Comparison of ENCODE assay signal across 8 cellular contexts in genomic region chr7:142459557-142459963, GRCh38.
DNase-seq lines count a peak whose midpoint lies in the region; ATAC-seq and TF ChIP-seq lines count a peak whose summit lies in the region.

No MANE protein-coding gene starts in this region.

- intact Hi-C loops in activated naive CD4-positive, alpha-beta T cell treated with anti-CD3 and anti-CD28 coated beads for 36 hours (cut with micrococcal nuclease): loop anchor here (1.0 kb wide), 5 partner anchors 19 to 128 kb away; no protein-coding TSS in a partner anchor
- intact Hi-C loops in ovary (cut with DNase I): no loop called here

- H3K4me1 Mint-ChIP-seq in activated naive CD4-positive, alpha-beta T cell treated with anti-CD3 and anti-CD28 coated beads for 36 hours (ENCODE audit: low read depth): peaks cover 71% of the 10 kb centered on the region

- no peaks in the 10 kb centered on the region for H3K9me3 Mint-ChIP-seq in activated naive CD4-positive, alpha-beta T cell treated with anti-CD3 and anti-CD28 coated beads for 36 hours

- no peak overlapping the region for H3K4me3 ChIP-seq in effector memory CD4-positive, alpha-beta T cell (ENCODE audit: insufficient read depth, low read depth, low read length, poor library complexity, severe bottlenecking)
- no peak overlapping the region for H3K4me3 ChIP-seq in ovary

- H3K4me1 ChIP-seq in effector memory CD4-positive, alpha-beta T cell (ENCODE audit: control insufficient read depth, insufficient read depth, low read length, poor library complexity, severe bottlenecking): peaks cover 18% of the 10 kb centered on the region
- H3K4me1 ChIP-seq in ovary (ENCODE audit: insufficient read depth): no peaks in the 10 kb centered on the region

- DNase-seq in activated naive CD4-positive, alpha-beta T cell treated with anti-CD3 and anti-CD28 coated beads for 36 hours: peak; percentile 59
- DNase-seq in activated naive CD4-positive, alpha-beta T cell (lab: John Stamatoyannopoulos, UW): no peak
- DNase-seq in HS-27A (ENCODE audit: low read depth) (peak; percentile 82), RPMI8226 (peak; percentile 60), midbrain (lab: John Stamatoyannopoulos, UW) (peak; percentile 50), ovary (no peak)
- no peak for DNase-seq in effector memory CD4-positive, alpha-beta T cell

- peak overlapping the region; percentile 33 for H3K27ac ChIP-seq in effector memory CD4-positive, alpha-beta T cell (ENCODE audit: insufficient read depth, low read length, poor library complexity, severe bottlenecking)
- H3K27ac ChIP-seq in ovary: no peak overlapping the region

- TF ChIP-seq POLR2A in ovary (IDR thresholded peaks at IDR 0.05): no peak

- H3K36me3 Mint-ChIP-seq in activated naive CD4-positive, alpha-beta T cell treated with anti-CD3 and anti-CD28 coated beads for 36 hours (ENCODE audit: low read depth): no peaks in the 10 kb centered on the region

- no peaks in the 10 kb centered on the region for H3K27me3 ChIP-seq in effector memory CD4-positive, alpha-beta T cell (replicated peaks; ENCODE audit: control insufficient read depth, insufficient read depth, low read length, poor library complexity, severe bottlenecking)
- no peaks in the 10 kb centered on the region for H3K27me3 ChIP-seq in ovary

- H3K36me3 ChIP-seq in effector memory CD4-positive, alpha-beta T cell (ENCODE audit: control insufficient read depth, insufficient read depth, low read length): no peaks in the 10 kb centered on the region
- no peaks in the 10 kb centered on the region for H3K36me3 ChIP-seq in ovary

- CTCF ChIA-PET in activated naive CD4-positive, alpha-beta T cell treated with anti-CD3 and anti-CD28 coated beads for 36 hours (lab: Charles Lee): interaction anchor here (0.6 to 13.6 kb wide), 38 partner anchors 9 to 422 kb away, joined by 3 to 361 read pairs (median 4); no protein-coding TSS in a partner anchor

- H3K9me3 ChIP-seq in effector memory CD4-positive, alpha-beta T cell (ENCODE audit: control insufficient read depth, low read length): no peaks in the 10 kb centered on the region
- no peaks in the 10 kb centered on the region for H3K9me3 ChIP-seq in ovary

- TF ChIP-seq EP300 in ovary (IDR thresholded peaks at IDR 0.05): no peak

- TF ChIP-seq CTCF in ovary (IDR thresholded peaks at IDR 0.05): no peak

- WGBS in ovary, 3 donors: 5 to 13% (median 8%) methylated on average over 5 of the region's 5 CpGs

- no peaks in the 10 kb centered on the region for H3K27me3 Mint-ChIP-seq in activated naive CD4-positive, alpha-beta T cell treated with anti-CD3 and anti-CD28 coated beads for 36 hours (ENCODE audit: low read depth)

- peak; percentile 88 for ATAC-seq in GM21528 (IDR thresholded peaks at IDR 0.05; ENCODE audit: low FRiP score, unreplicated experiment)

- peak overlapping the region; percentile 16 for H3K4me3 Mint-ChIP-seq in activated naive CD4-positive, alpha-beta T cell treated with anti-CD3 and anti-CD28 coated beads for 36 hours

- peak overlapping the region; percentile 9 for H3K27ac Mint-ChIP-seq in activated naive CD4-positive, alpha-beta T cell treated with anti-CD3 and anti-CD28 coated beads for 36 hours

Comparison
In these comparisons a context has a peak if more than half of its experiments do, and no peak if none do; other contexts are left out.
1. DNase-seq: peak in activated naive CD4-positive, alpha-beta T cell treated with anti-CD3 and anti-CD28 coated beads for 36 hours (single experiment), HS-27A (single experiment), RPMI8226 (single experiment) and midbrain (single experiment); none in activated naive CD4-positive, alpha-beta T cell (0 of 4), effector memory CD4-positive, alpha-beta T cell (0 of 3) and ovary (0 of 5).